Comparison of ENCODE assay signal across 11 cellular contexts in genomic region chr14:74841230-74842207, GRCh38. TPM values are rescaled to one million over a fixed set of nuclear protein-coding genes. Genes with fewer than 3 reads are reported as not detected.
DNase-seq lines count a peak whose midpoint lies in the region; ATAC-seq and TF ChIP-seq lines count a peak whose summit lies in the region.
"Had no signal": no experiment of that assay in that cellular context is flagged by ENCODE, and none has a peak within 500 bp of the region (broad histone marks: within the 10 kb centered on the region; RNA-seq: fewer than 3 reads in every experiment).

No MANE protein-coding gene starts in this region.

- CTCF ChIA-PET in WTC11 (lab: Charles Lee) = interaction anchor here (0.7 to 3.1 kb wide), 3 partner anchors 19 to 103 kb away, joined by 3 to 11 read pairs (median 4); no protein-coding TSS in a partner anchor

- DNase-seq in central memory CD4-positive, alpha-beta T cell = peak; percentile 21
- no peak for DNase-seq in KG1 (lab: John Stamatoyannopoulos, UW)
- DNase-seq in WTC11 (ENCODE audit: low spot score) = no peak
- DNase-seq in stimulated activated CD8-positive, alpha-beta memory T cell treated with anti-CD3 and anti-CD28 coated beads, Interleukin-4, amount 100 ng/mL, for 48 hours = no peak
- no peak for DNase-seq in NCI-H2107 treated with DMSO at 0.1 percent for 48 hours (lab: John Stamatoyannopoulos, UW; ENCODE audit: unreplicated experiment)
- DNase-seq: stomach had no signal

- 0 out of 2 replicates have a peak, but pooled peaks cover 5% of the 10 kb centered on the region for H3K4me1 Mint-ChIP-seq in WTC11

- no peak for TF ChIP-seq CTCF in WTC11 (IDR thresholded peaks at IDR 0.05)

- ATAC-seq in GM18505 (IDR thresholded peaks at IDR 0.05; ENCODE audit: unreplicated experiment) = peak; percentile 80
- ATAC-seq in GM21529 (IDR thresholded peaks at IDR 0.05; ENCODE audit: unreplicated experiment) = peak; percentile 77
- ATAC-seq in HG03575 (IDR thresholded peaks at IDR 0.05; ENCODE audit: extremely low read depth, insufficient number of reproducible peaks, low FRiP score, unreplicated experiment) = peak; percentile 44
- no peak for ATAC-seq in WTC11

- TF ChIP-seq POLR2A in GM18505 (IDR thresholded peaks at IDR 0.05; ENCODE audit: borderline replicate concordance, extremely low read depth, insufficient read depth, insufficient read length) = no peak

- no peak overlapping the region for H3K27ac Mint-ChIP-seq in WTC11

- H3K9me3 Mint-ChIP-seq in WTC11 = no peaks in the 10 kb centered on the region

- POLR2A ChIA-PET in WTC11 (lab: Charles Lee) = no interaction called here

- H3K36me3 Mint-ChIP-seq in WTC11 = peaks cover 5% of the 10 kb centered on the region; the same call in 1 of the 2 replicates

- no peak overlapping the region for H3K4me3 Mint-ChIP-seq in WTC11

- H3K27me3 Mint-ChIP-seq in WTC11 (ENCODE audit: low read depth) = no peaks in the 10 kb centered on the region

TF ChIP-seq in WTC11, 78 proteins besides CTCF, POLR2A, EP300 and RAD21:
- TF ChIP-seq ZNF532 (CRISPR knock-in tag; IDR thresholded peaks at IDR 0.05; ENCODE audit: borderline replicate concordance) (no peak), ZMAT4 (CRISPR knock-in tag; IDR thresholded peaks at IDR 0.05) (no peak), ZNF671 (CRISPR knock-in tag; IDR thresholded peaks at IDR 0.05) (no peak), NR1H2 (CRISPR knock-in tag; IDR thresholded peaks at IDR 0.05) (no peak), E2F5 (CRISPR knock-in tag; IDR thresholded peaks at IDR 0.05) (no peak), NR3C1 (CRISPR knock-in tag; conservative IDR thresholded peaks at IDR 0.05; ENCODE audit: low read depth) (no peak), NR2C2 (CRISPR knock-in tag; IDR thresholded peaks at IDR 0.05) (no peak), MXD4 (CRISPR knock-in tag; IDR thresholded peaks at IDR 0.05; ENCODE audit: borderline replicate concordance) (no peak)

RNA-seq across cellular contexts. Expression of gene PROX2, which starts 34.4 kb away (rescaled TPM):
- 0.04 to 0.27 TPM in 2 of 3 replicates, not detected in the other for total RNA-seq in WTC11 (2021)
- total RNA-seq: myocyte, SJSA1, stomach had no signal

RNA-seq across cellular contexts. Expression of gene DLST, which starts 40.2 kb away (rescaled TPM):
- 112 to 121 TPM (median 119 TPM) in 3 replicates for total RNA-seq in WTC11 (2021)
